ENCODE assay signal across 27 cellular contexts in genomic region chr2:162994718-162995117, GRCh38.
"Had no signal": no experiment of that assay in that cellular context is flagged by ENCODE, and none has a peak within 500 bp of the region (broad histone marks: within the 10 kb centered on the region; RNA-seq: fewer than 3 reads in every experiment).

No MANE protein-coding gene starts in this region.

- H3K27ac ChIP-seq: esophagus muscularis mucosa, foreskin keratinocyte, left ventricle myocardium inferior, neural progenitor cell, right atrium auricular region, stomach, tibial artery, upper lobe of right lung, VCaP had no signal

- H3K9me3 Mint-ChIP-seq: activated naive CD4-positive, alpha-beta T cell treated with anti-CD3 and anti-CD28 coated beads, Interleukin-2, amount 10 ng/mL, durations not matched to agents 7 days and 5 days; activated T-helper 1 cell treated with anti-CD3 and anti-CD28 coated beads, Interleukin-12 subunit alpha, Interleukin-12 subunit beta, Interleukin-2, Interleukin-4 antibody, amounts not matched to agents 30 ng/mL and 10 ng/mL and 1 ng/mL, durations not matched to agents 14 hours and 24 hours and 36 hours; neural progenitor cell had no signal

- H3K36me3 ChIP-seq: esophagus muscularis mucosa, left ventricle myocardium inferior, neural progenitor cell, right atrium auricular region, stomach, tibial artery, upper lobe of right lung had no signal

- H3K9me3 ChIP-seq: esophagus muscularis mucosa, right atrium auricular region, tibial artery, upper lobe of right lung had no signal

- H2AFZ ChIP-seq: neural progenitor cell had no signal

- H3K27me3 Mint-ChIP-seq: activated naive CD4-positive, alpha-beta T cell treated with anti-CD3 and anti-CD28 coated beads, Interleukin-2, amount 10 ng/mL, durations not matched to agents 7 days and 5 days; stimulated activated naive B cell treated with anti-CD40 and anti-IgM and Interleukin-4, amounts not matched to agents 10 μg/mL and 1 μg/mL and 100 μg/mL, for 72 hours had no signal

- DNase-seq: activated CD4-positive, alpha-beta T cell treated with anti-CD3 and anti-CD28 coated beads for 48 hours; activated CD4-positive, alpha-beta T cell treated with anti-CD3 and anti-CD28 coated beads, Interleukin-2, amount 50 U/mL, for 48 hours; activated CD8-positive, alpha-beta memory T cell treated with anti-CD3 and anti-CD28 coated beads, Interleukin-2, amount 50 U/mL, for 4 hours; activated effector memory CD4-positive, alpha-beta T cell treated with anti-CD3 and anti-CD28 coated beads, Interleukin-2, amount 50 U/mL, for 16 hours; activated naive CD4-positive, alpha-beta T cell treated with anti-CD3 and anti-CD28 coated beads, Interleukin-2, amount 10 ng/mL, durations not matched to agents 7 days and 5 days; activated T-cell treated with anti-CD3 and anti-CD28 coated beads, Interleukin-2, amount 50 U/mL, for 1 hour; amygdala; caudate nucleus; foreskin keratinocyte; left ventricle myocardium inferior; mesendoderm; natural killer cell; stimulated activated CD4-positive, alpha-beta T cell treated with anti-CD3 and anti-CD28 coated beads, Interleukin-15, amount 100 ng/mL, for 24 hours; stimulated activated CD4-positive, alpha-beta T cell treated with anti-CD3 and anti-CD28 coated beads, Interleukin-2, amount 100 ng/mL, for 24 hours; stimulated activated naive B cell treated with anti-CD40 and anti-IgM and Interleukin-4, amounts not matched to agents 10 μg/mL and 1 μg/mL and 100 μg/mL, for 72 hours; stomach; tibial artery; upper lobe of right lung had no signal

- H3K4me2 ChIP-seq: neural progenitor cell had no signal

- H3K27ac Mint-ChIP-seq: activated naive CD4-positive, alpha-beta T cell treated with anti-CD3 and anti-CD28 coated beads, Interleukin-2, amount 10 ng/mL, durations not matched to agents 7 days and 5 days; activated T-helper 1 cell treated with anti-CD3 and anti-CD28 coated beads, Interleukin-12 subunit alpha, Interleukin-12 subunit beta, Interleukin-2, Interleukin-4 antibody, amounts not matched to agents 30 ng/mL and 10 ng/mL and 1 ng/mL, durations not matched to agents 14 hours and 24 hours and 36 hours; natural killer cell; neural progenitor cell; stimulated activated naive B cell treated with anti-CD40 and anti-IgM and Interleukin-4, amounts not matched to agents 10 μg/mL and 1 μg/mL and 100 μg/mL, for 72 hours had no signal

- H3K4me3 ChIP-seq: esophagus muscularis mucosa, left ventricle myocardium inferior, lung, neural progenitor cell, right atrium auricular region, stomach, tibial artery, upper lobe of right lung had no signal

- H3K9ac ChIP-seq: neural progenitor cell had no signal

- FAIRE-seq: islet of Langerhans, TTC549 had no signal

- H3K36me3 Mint-ChIP-seq: activated naive CD4-positive, alpha-beta T cell treated with anti-CD3 and anti-CD28 coated beads, Interleukin-2, amount 10 ng/mL, durations not matched to agents 7 days and 5 days; neural progenitor cell; stimulated activated naive B cell treated with anti-CD40 and anti-IgM and Interleukin-4, amounts not matched to agents 10 μg/mL and 1 μg/mL and 100 μg/mL, for 72 hours had no signal

- H3K27me3 ChIP-seq: esophagus muscularis mucosa, foreskin keratinocyte, neural progenitor cell, right atrium auricular region, stomach, tibial artery, upper lobe of right lung had no signal

- ATAC-seq: activated CD4-positive, CD25-positive, alpha-beta regulatory T cell treated with anti-CD3 and anti-CD28 coated beads, Interleukin-2, amount 50 U/mL, for 24 hours; foreskin keratinocyte; natural killer cell; stimulated activated naive B cell treated with anti-CD40 and anti-IgM and Interleukin-4, amounts not matched to agents 10 μg/mL and 1 μg/mL and 100 μg/mL, for 72 hours; upper lobe of right lung had no signal

- H3K4me1 Mint-ChIP-seq: activated naive CD4-positive, alpha-beta T cell treated with anti-CD3 and anti-CD28 coated beads, Interleukin-2, amount 10 ng/mL, durations not matched to agents 7 days and 5 days; natural killer cell; neural progenitor cell; stimulated activated naive B cell treated with anti-CD40 and anti-IgM and Interleukin-4, amounts not matched to agents 10 μg/mL and 1 μg/mL and 100 μg/mL, for 72 hours had no signal

- H3K4me1 ChIP-seq: esophagus muscularis mucosa, foreskin keratinocyte, left ventricle myocardium inferior, neural progenitor cell, right atrium auricular region, stomach, tibial artery, upper lobe of right lung had no signal

- H3K4me3 Mint-ChIP-seq: activated naive CD4-positive, alpha-beta T cell treated with anti-CD3 and anti-CD28 coated beads, Interleukin-2, amount 10 ng/mL, durations not matched to agents 7 days and 5 days; activated T-helper 1 cell treated with anti-CD3 and anti-CD28 coated beads, Interleukin-12 subunit alpha, Interleukin-12 subunit beta, Interleukin-2, Interleukin-4 antibody, amounts not matched to agents 30 ng/mL and 10 ng/mL and 1 ng/mL, durations not matched to agents 14 hours and 24 hours and 36 hours; natural killer cell; neural progenitor cell; stimulated activated naive B cell treated with anti-CD40 and anti-IgM and Interleukin-4, amounts not matched to agents 10 μg/mL and 1 μg/mL and 100 μg/mL, for 72 hours had no signal
